Comparison of ENCODE assay signal across 8 cellular contexts in the genomic region with DNA sequence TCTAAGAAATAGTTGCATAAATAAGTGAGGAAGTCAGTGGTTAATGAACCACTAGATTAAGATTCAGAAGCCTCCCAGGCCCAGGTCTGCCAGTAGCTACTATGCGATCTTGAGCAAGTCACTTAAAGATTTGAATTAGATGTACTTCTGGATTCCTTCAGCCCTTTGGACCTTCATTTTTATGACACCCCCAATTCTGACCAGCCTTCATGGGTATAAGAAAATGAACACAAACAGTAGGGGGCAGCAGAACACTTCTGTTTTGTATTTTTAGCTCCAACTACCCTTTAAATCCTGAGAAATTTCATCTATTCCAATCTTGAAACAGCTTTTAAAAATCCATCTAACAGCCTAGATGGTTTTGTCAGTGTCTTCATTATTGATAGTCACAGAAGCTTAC. TPM values are rescaled to one million over a fixed set of nuclear protein-coding genes. Genes with fewer than 3 reads are reported as not detected.
DNase-seq lines count a peak whose midpoint lies in the region; ATAC-seq and TF ChIP-seq lines count a peak whose summit lies in the region.

No MANE protein-coding gene starts in this region.

- no peaks in the 10 kb centered on the region for H3F3A ChIP-seq in PC-3 (ENCODE audit: low read length, unreplicated experiment)

- TF ChIP-seq CTCF in PC-3 (conservative IDR thresholded peaks at IDR 0.05; ENCODE audit: low read depth, low read length) (peak; percentile 68), fibroblast of pulmonary artery (IDR thresholded peaks at IDR 0.05; ENCODE audit: low read length, missing control alignments) (peak; percentile 38), tibial artery (IDR thresholded peaks at IDR 0.05) (peak; percentile 28 to 33)

- H3K79me2 ChIP-seq in PC-3 (ENCODE audit: low read length), result no peaks in the 10 kb centered on the region

- CTCF ChIA-PET in PC-3 (lab: Charles Lee), result interaction anchor here (0.6 kb wide), 1 partner anchor 281 kb away, joined by 4 read pairs; no protein-coding TSS in a partner anchor

- no peak overlapping the region for H3K4me3 ChIP-seq in PC-3 (ENCODE audit: low read length)
- H3K4me3 ChIP-seq in fibroblast of pulmonary artery (replicated peaks; ENCODE audit: low read depth, low read length), result no peak overlapping the region
- H3K4me3 ChIP-seq in tibial artery, result no peak overlapping the region

- POLR2A ChIA-PET in PC-3 (lab: Charles Lee; ENCODE audit: unreplicated experiment), result no interaction called here

- no peaks in the 10 kb centered on the region for H3K4me1 ChIP-seq in PC-3 (ENCODE audit: insufficient read depth, low read length)
- H3K4me1 ChIP-seq in tibial artery, result peaks cover 0 to 44% (median 0%) of the 10 kb centered on the region in 4 donors

- H3K36me3 ChIP-seq in PC-3 (ENCODE audit: low read depth, low read length) (no peaks in the 10 kb centered on the region), tibial artery (no peaks in the 10 kb centered on the region)

- no peaks in the 10 kb centered on the region for H3K27me3 ChIP-seq in PC-3 (ENCODE audit: low read length)
- no peaks in the 10 kb centered on the region for H3K27me3 ChIP-seq in tibial artery

- no peak overlapping the region for H2AFZ ChIP-seq in PC-3 (ENCODE audit: low read length)

- no peak overlapping the region for H3K9ac ChIP-seq in PC-3 (ENCODE audit: low read length)

- H3K9me3 ChIP-seq in PC-3 (ENCODE audit: low read length), result no peaks in the 10 kb centered on the region
- H3K9me3 ChIP-seq in tibial artery, result no peaks in the 10 kb centered on the region

- intact Hi-C loops in PC-3 (cut with micrococcal nuclease), result no loop called here
- intact Hi-C loops in tibial artery (cut with DNase I; ENCODE audit: low total_unique reads), result no loop called here

- H3K27ac ChIP-seq in PC-3 (ENCODE audit: low read length) (no peak overlapping the region), tibial artery (no peak overlapping the region)

- no peaks in the 10 kb centered on the region for H3K9me2 ChIP-seq in PC-3 (replicated peaks; ENCODE audit: low read length)

- DNase-seq in NCI-H2196 (lab: John Stamatoyannopoulos, UW; ENCODE audit: unreplicated experiment), result peak; percentile 12
- no peak for DNase-seq in NCI-H2196 treated with DMSO at 0.1 percent for 48 hours (lab: John Stamatoyannopoulos, UW; ENCODE audit: unreplicated experiment)
- DNase-seq in PC-3, result peak; percentile 50
- DNase-seq in fibroblast of pulmonary artery (ENCODE audit: low read depth), result peak; percentile 66
- DNase-seq in tibial artery, result no peak
- DNase-seq in NCI-H2107 (lab: John Stamatoyannopoulos, UW), result no peak
- no peak for DNase-seq in stimulated activated CD4-positive, alpha-beta T cell treated with anti-CD3 and anti-CD28 coated beads, Interleukin-15, amount 100 ng/mL, for 24 hours
- no peak for DNase-seq in stimulated activated CD4-positive, alpha-beta T cell treated with anti-CD3 and anti-CD28 coated beads, Interleukin-1b, Interleukin-23, amount 100 ng/mL, for 48 hours

- no peak; the same call in 1 of the 2 replicates for ATAC-seq in PC-3

- no TSS peak for BruUV-seq in PC-3 (replicated peaks; lab: Mats Ljungman, UMichigan)

- H3K4me2 ChIP-seq in PC-3 (ENCODE audit: low read length), result no peak overlapping the region

- no peaks in the 10 kb centered on the region for H4K20me1 ChIP-seq in PC-3 (ENCODE audit: low read length)

RNA-seq across cellular contexts. Expression of a gene that starts 19.0 kb away (rescaled TPM):
- total RNA-seq in PC-3 (2014; rRNA removed), result 4.7 TPM in 2 replicates

Comparison
In these comparisons a context has a peak if more than half of its experiments do, and no peak if none do; other contexts are left out.
1. DNase-seq: peak in NCI-H2196 (single experiment), PC-3 (single experiment) and fibroblast of pulmonary artery (single experiment); none in NCI-H2196 treated with DMSO at 0.1 percent for 48 hours (single experiment), tibial artery (0 of 2), NCI-H2107 (single experiment), stimulated activated CD4-positive, alpha-beta T cell treated with anti-CD3 and anti-CD28 coated beads, Interleukin-15, amount 100 ng/mL, for 24 hours (single experiment) and stimulated activated CD4-positive, alpha-beta T cell treated with anti-CD3 and anti-CD28 coated beads, Interleukin-1b, Interleukin-23, amount 100 ng/mL, for 48 hours (single experiment).
2. Peak in every context shown above with its lines, with median percentiles within 50 percentile points of each other: CTCF ChIP-seq.